ENCODE assay signal across 7 cellular contexts in the genomic region with DNA sequence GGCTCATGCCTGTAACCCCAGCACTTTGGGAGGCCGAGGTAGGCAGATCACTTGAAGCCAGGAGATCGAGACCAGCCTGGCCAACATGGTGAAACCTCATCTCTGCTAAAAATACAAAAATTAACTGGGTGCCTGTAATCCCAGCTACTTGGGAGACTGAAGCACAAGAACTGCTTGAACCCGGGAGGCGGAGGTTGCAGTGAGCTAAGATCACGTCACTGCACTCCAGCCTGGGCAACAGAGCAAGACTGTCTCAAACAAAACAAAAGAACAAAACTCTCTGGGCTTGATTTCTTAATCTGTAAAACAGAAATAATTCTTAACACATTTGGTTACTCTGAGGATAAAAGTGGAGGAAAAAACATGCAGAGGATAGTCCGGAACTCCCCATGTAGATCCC. TPM values are rescaled to one million over a fixed set of nuclear protein-coding genes. Genes with fewer than 3 reads are reported as not detected.
A peak's percentile ranks its signal among the peaks of the same experiment; 100 is the strongest.
DNase-seq lines count a peak whose midpoint lies in the region; ATAC-seq and TF ChIP-seq lines count a peak whose summit lies in the region.
"Not testable (repeated sequence)": the region's sequence is repeated elsewhere in the genome, so short reads cannot be mapped to it uniquely, and the experiment has no call there.

No MANE protein-coding gene starts in this region.

- TF ChIP-seq EP300 in SK-N-SH (IDR thresholded peaks at IDR 0.05; ENCODE audit: borderline replicate concordance in 1 of 2, low read depth in 1 of 2, low read length in 1 of 2), result not testable (repeated sequence)

- ATAC-seq in sciatic nerve, result peak; percentile 36

- TF ChIP-seq POLR2A in thyroid gland (IDR thresholded peaks at IDR 0.05), result peak in 1 of 2 donors; percentile 26

- H3F3A ChIP-seq in SK-N-SH (replicated peaks; ENCODE audit: insufficient read depth), result peaks cover 26% of the 10 kb centered on the region

- intact Hi-C loops in sciatic nerve (cut with DNase I); thyroid gland (cut with DNase I): not testable (repeated sequence)

- H3K9me2 ChIP-seq in SK-N-SH, result not testable (repeated sequence)

- POLR2A ChIA-PET in HEK293 (lab: Yijun Ruan, JAX), result interaction anchor here (0.7 kb wide), 1 partner anchor 102 kb away, joined by 5 read pairs; no protein-coding TSS in a partner anchor
- POLR2A ChIA-PET in SK-N-SH (lab: Yijun Ruan, JAX), result not testable (repeated sequence)

- TF ChIP-seq RAD21 in SK-N-SH (IDR thresholded peaks at IDR 0.05; ENCODE audit: low read length); liver (IDR thresholded peaks at IDR 0.05): not testable (repeated sequence)

- not testable (repeated sequence) for TF ChIP-seq CTCF in HEK293 (tag by site-specific recombination; IDR thresholded peaks at IDR 0.05); SK-N-SH (IDR thresholded peaks at IDR 0.05); brain microvascular endothelial cell (IDR thresholded peaks at IDR 0.05; ENCODE audit: low read depth, low read length, missing control alignments); liver (IDR thresholded peaks at IDR 0.05; ENCODE audit: low read depth, low read length, missing input control); thyroid gland (IDR thresholded peaks at IDR 0.05)

- not testable (repeated sequence) for H3K27me3 ChIP-seq in SK-N-SH (ENCODE audit: insufficient read depth); brain microvascular endothelial cell (replicated peaks); esophagus (ENCODE audit: control insufficient read depth in 1 of 2, insufficient read depth in 2 of 2, low read length in 2 of 2); liver (ENCODE audit: control insufficient read depth in 4 of 4, insufficient read depth in 4 of 4, low read length in 3 of 4); thyroid gland

- H3K4me2 ChIP-seq in SK-N-SH, result peak overlapping the region; percentile 68

- H3K27ac ChIP-seq in HEK293 (ENCODE audit: extremely low read depth, low read depth, low read length) (peak overlapping the region; percentile 24; the same call in 1 of the 2 replicates), SK-N-SH (ENCODE audit: low read depth in 2 of 2, low read length in 1 of 2) (peak overlapping the region in 1 of 2 experiments; percentile 74; a peak in 3 of 4 replicates), brain microvascular endothelial cell (peak overlapping the region; percentile 23), esophagus (ENCODE audit: low read depth in 2 of 2, low read length in 1 of 2) (peak overlapping the region; percentile 79 to 91), liver (ENCODE audit: low read depth in 1 of 2, low read length in 2 of 2) (peak overlapping the region; percentile 26 to 55), thyroid gland (peak overlapping the region; percentile 59 to 84 (median 60))

- not testable (repeated sequence) for H4K20me1 ChIP-seq in SK-N-SH (ENCODE audit: insufficient read depth)

- H3K4me1 ChIP-seq in HEK293 (ENCODE audit: control insufficient read depth, insufficient read depth, low read length) (peaks cover 22% of the 10 kb centered on the region), SK-N-SH (ENCODE audit: control insufficient read depth in 1 of 2, insufficient read depth in 2 of 2, low read depth in 1 of 2, low read length in 1 of 2) (peaks cover 19 to 44% of the 10 kb centered on the region in 2 experiments; a peak in 3 of 4 replicates), liver (ENCODE audit: control insufficient read depth in 4 of 4, insufficient read depth in 4 of 4, low read length in 3 of 4) (peaks cover 9 to 47% (median 33%) of the 10 kb centered on the region in 4 donors), thyroid gland (peaks cover 88 to 98% of the 10 kb centered on the region in 2 donors)
- H3K4me1 ChIP-seq in esophagus (ENCODE audit: control insufficient read depth in 2 of 2, insufficient read depth in 2 of 2, low read length in 1 of 2), result not testable (repeated sequence)

- not testable (repeated sequence) for DNase-seq in SK-N-SH; brain microvascular endothelial cell; sciatic nerve (ENCODE audit: low spot score)
- DNase-seq in thyroid gland, result peak; percentile 65 to 66

- H3K36me3 ChIP-seq in HEK293 (ENCODE audit: control insufficient read depth in 2 of 2, insufficient read depth in 1 of 2, low read length in 2 of 2); SK-N-SH (replicated peaks in 1 of 2; ENCODE audit: control insufficient read depth in 1 of 2, insufficient read depth in 2 of 2, low read length in 1 of 2); brain microvascular endothelial cell (replicated peaks); esophagus (ENCODE audit: control insufficient read depth in 2 of 2, insufficient read depth in 2 of 2, low read length in 1 of 2); liver (ENCODE audit: control insufficient read depth in 4 of 4, insufficient read depth in 3 of 4, low read depth in 1 of 4, low read length in 3 of 4); thyroid gland: not testable (repeated sequence)

- in situ Hi-C loops in brain microvascular endothelial cell (cut with HindIII; ENCODE audit: low pct_ligation_motif_present, low sequenced_read_pairs), result not testable (repeated sequence)

- not testable (repeated sequence) for H3K79me2 ChIP-seq in SK-N-SH (ENCODE audit: insufficient read depth)

- CTCF ChIA-PET in HEK293 (lab: Yijun Ruan, JAX), result interaction anchor here (0.6 kb wide), 1 partner anchor 199 kb away, joined by 3 read pairs; no protein-coding TSS in a partner anchor
- CTCF ChIA-PET in SK-N-SH (lab: Yijun Ruan, JAX), result interaction anchor here (1.0 kb wide), 1 partner anchor 17 kb away, joined by 3 read pairs; no protein-coding TSS in a partner anchor

- WGBS in SK-N-SH (ENCODE audit: low lambda C conversion rate), result 92% methylated on average over 6 of the region's 6 CpGs
- WGBS in esophagus, 2 donors, result 61 to 84% methylated on average over 6 of the region's 6 CpGs
- WGBS in liver, result 92% methylated on average over 6 of the region's 6 CpGs
- 27 to 46% methylated on average over 6 of the region's 6 CpGs for WGBS in thyroid gland, 2 donors

- H3K9me3 ChIP-seq in HEK293 (ENCODE audit: control insufficient read depth, insufficient read depth, low read depth, low read length); SK-N-SH; esophagus (ENCODE audit: control insufficient read depth in 2 of 2, insufficient read depth in 1 of 2, low read depth in 1 of 2, low read length in 1 of 2); liver (ENCODE audit: control insufficient read depth in 4 of 4, low read length in 3 of 4); thyroid gland: not testable (repeated sequence)

- peak overlapping the region; percentile 69 for H2AFZ ChIP-seq in SK-N-SH (ENCODE audit: low read depth)

- H3K4me3 ChIP-seq in HEK293 (ENCODE audit: low read depth, low read length); SK-N-SH (ENCODE audit: low read depth in 2 of 2, low read length in 1 of 2); brain microvascular endothelial cell (ENCODE audit: low read depth, low read length); esophagus (ENCODE audit: low read depth in 1 of 2, low read length in 2 of 2); liver (ENCODE audit: low read depth in 1 of 3, low read length in 3 of 3); thyroid gland (replicated peaks in 1 of 3): not testable (repeated sequence)

- peak overlapping the region; percentile 10; the same call in 1 of the 2 replicates for H3K9ac ChIP-seq in SK-N-SH
- H3K9ac ChIP-seq in liver (ENCODE audit: low read depth in 1 of 2, low read length in 2 of 2), result not testable (repeated sequence)

TF ChIP-seq in HEK293, 187 proteins besides CTCF, POLR2A, EP300 and RAD21:
- TF ChIP-seq ZNF121 (tag by site-specific recombination; IDR thresholded peaks at IDR 0.05), result 0 out of 2 replicates have a peak, but pooled peaks have one; percentile 21
TF ChIP-seq in HEK293: peak in this region for 1; not testable (repeated sequence) for 186.

RNA-seq across cellular contexts. Expression of gene NFIA, which starts 56.6 kb away (rescaled TPM):
- 3.3 and 4.1 TPM in 2 replicates for polyA plus RNA-seq in SK-N-SH (2012; rRNA removed)
- polyA plus RNA-seq in SK-N-SH (2012; cell fraction: cytosol; rRNA removed), result 2.1 and 2.7 TPM in 2 replicates
- 1.6 and 3.1 TPM in 2 replicates for polyA plus RNA-seq in SK-N-SH (2012; cell fraction: nucleus; rRNA removed)
- 10 to 100 TPM in 1 of 2 donors, 1 to 10 TPM in 1; 9.0 to 11.0 TPM for polyA plus RNA-seq in esophagus
- total RNA-seq in liver, result 10 to 100 TPM; 16.6 to 27.7 TPM
- 10 to 100 TPM in 1 of 2 donors, 1 to 10 TPM in 1; 6.8 to 53.7 TPM for polyA plus RNA-seq in liver
- 143 TPM for total RNA-seq in sciatic nerve
- total RNA-seq in thyroid gland, result 100 to 1,000 TPM; 105 to 149 (median 118) TPM
